Comparison of ENCODE assay signal across 19 cellular contexts in the genomic region with DNA sequence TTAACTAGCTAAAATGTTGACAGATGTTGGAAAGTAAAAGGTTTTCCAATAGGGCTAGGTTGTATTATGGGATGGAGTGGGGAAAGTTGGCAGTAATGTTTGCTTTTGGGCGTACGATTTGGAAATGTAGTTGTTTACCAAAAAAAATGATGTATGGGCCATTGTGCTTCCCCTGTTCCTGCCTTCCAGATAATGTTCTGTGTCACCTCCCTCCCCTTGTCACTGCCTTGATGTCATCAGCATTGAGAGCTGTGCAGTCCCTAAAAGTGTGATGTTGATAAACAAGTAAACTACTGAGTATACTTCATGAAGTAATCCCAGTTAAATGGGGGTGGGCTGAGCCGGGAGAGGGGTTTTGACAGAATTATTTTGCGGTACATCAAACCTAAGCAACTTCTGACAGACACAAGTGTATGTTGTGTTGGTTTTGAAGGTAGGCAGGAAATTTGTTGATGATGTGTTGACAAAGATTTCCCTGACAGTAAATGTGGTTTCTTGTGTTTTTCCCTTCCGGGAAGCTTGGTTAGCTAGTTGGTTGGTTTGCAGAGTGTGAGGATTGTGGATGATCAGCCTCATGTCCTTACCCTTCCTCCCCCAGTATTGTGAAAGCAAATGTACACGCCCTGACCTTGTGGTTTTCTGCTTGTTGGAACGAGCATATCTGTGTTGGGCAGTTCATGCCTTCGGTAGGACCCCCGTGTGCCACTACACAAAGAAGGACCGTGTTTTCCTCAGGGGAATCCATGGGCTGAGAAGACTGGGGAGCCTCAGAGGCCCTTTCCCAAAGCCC.
DNase-seq lines count a peak whose midpoint lies in the region; ATAC-seq and TF ChIP-seq lines count a peak whose summit lies in the region.
"Had no signal": no experiment of that assay in that cellular context is flagged by ENCODE, and none has a peak within 500 bp of the region (broad histone marks: within the 10 kb centered on the region; RNA-seq: fewer than 3 reads in every experiment).

No MANE protein-coding gene starts in this region.

- H3K4me1 Mint-ChIP-seq in T-helper 17 cell = peaks cover 1% of the 10 kb centered on the region

- no peaks in the 10 kb centered on the region for H3K27me3 Mint-ChIP-seq in T-helper 17 cell
- H3K27me3 Mint-ChIP-seq: activated CD8-positive, alpha-beta memory T cell treated with anti-CD3 and anti-CD28 coated beads, Interleukin-2, amount 10 ng/mL, durations not matched to agents 7 days and 5 days; progenitor cell of endocrine pancreas had no signal

- H3K4me1 ChIP-seq in right cardiac atrium (ENCODE audit: control insufficient read depth, insufficient read depth, low read length) (peaks cover 10% of the 10 kb centered on the region), ovary (ENCODE audit: insufficient read depth) (peaks cover 26% of the 10 kb centered on the region)
- H3K4me1 ChIP-seq: Caco-2 had no signal

- peak; percentile 26 to 42 for ATAC-seq in right cardiac atrium
- ATAC-seq in left ventricle myocardium superior = no peak
- ATAC-seq in T-helper 17 cell = no peak
- ATAC-seq: activated CD8-positive, alpha-beta memory T cell treated with anti-CD3 and anti-CD28 coated beads, Interleukin-2, amount 10 ng/mL, durations not matched to agents 7 days and 5 days; left lung had no signal

- H3K9me3 ChIP-seq in right cardiac atrium (ENCODE audit: control insufficient read depth, low read length) = no peaks in the 10 kb centered on the region
- H3K9me3 ChIP-seq in T-helper 17 cell (ENCODE audit: control insufficient read depth, low read length, poor library complexity, severe bottlenecking) = no peaks in the 10 kb centered on the region
- no peaks in the 10 kb centered on the region for H3K9me3 ChIP-seq in ovary
- H3K9me3 ChIP-seq: Caco-2, left lung had no signal

- H3K27ac ChIP-seq in right cardiac atrium (ENCODE audit: low read length) (peak overlapping the region; percentile 61), ovary (peak overlapping the region in 1 of 2 donors; percentile 16)
- H3K27ac ChIP-seq: brain microvascular endothelial cell had no signal

- H3K36me3 Mint-ChIP-seq in T-helper 17 cell (ENCODE audit: low read depth) = peaks cover under 1% of the 10 kb centered on the region

- peak overlapping the region; percentile 39 for H3K27ac Mint-ChIP-seq in T-helper 17 cell
- H3K27ac Mint-ChIP-seq: IgD-negative memory B cell, progenitor cell of endocrine pancreas had no signal

- H3K4me3 ChIP-seq in right cardiac atrium (ENCODE audit: low read length) (no peak overlapping the region), epithelial cell of esophagus (ENCODE audit: low read length) (no peak overlapping the region), ovary (no peak overlapping the region)
- H3K4me3 ChIP-seq: left lung had no signal

- intact Hi-C loops in right cardiac atrium (cut with DNase I) = no loop called here
- intact Hi-C loops in left ventricle myocardium superior (cut with micrococcal nuclease) = no loop called here
- intact Hi-C loops in ovary (cut with DNase I) = no loop called here

- TF ChIP-seq EP300 in ovary (IDR thresholded peaks at IDR 0.05) = no peak

- no peaks in the 10 kb centered on the region for H3K36me3 ChIP-seq in ovary

- H3K27me3 ChIP-seq in right cardiac atrium (ENCODE audit: control insufficient read depth, insufficient read depth) (no peaks in the 10 kb centered on the region), ovary (no peaks in the 10 kb centered on the region)
- H3K27me3 ChIP-seq: brain microvascular endothelial cell, left lung had no signal

- no peak overlapping the region for H3K4me3 Mint-ChIP-seq in T-helper 17 cell
- H3K4me3 Mint-ChIP-seq: activated CD8-positive, alpha-beta memory T cell treated with anti-CD3 and anti-CD28 coated beads, Interleukin-2, amount 10 ng/mL, durations not matched to agents 7 days and 5 days; IgD-negative memory B cell had no signal

- WGBS in right cardiac atrium = 71% methylated on average over 10 of the region's 10 CpGs
- 61 to 67% (median 64%) methylated on average over 10 of the region's 10 CpGs for WGBS in ovary, 3 donors

- DNase-seq in right cardiac atrium (no peak), left ventricle myocardium superior (no peak), T-helper 17 cell (no peak), epithelial cell of esophagus (ENCODE audit: low read depth) (peak; percentile 66), DMS 273 (lab: John Stamatoyannopoulos, UW; ENCODE audit: unreplicated experiment) (no peak), cerebellar cortex (ENCODE audit: low spot score) (no peak), ovary (no peak), NCI-H345 (lab: John Stamatoyannopoulos, UW) (no peak)
- DNase-seq: activated CD8-positive, alpha-beta memory T cell treated with anti-CD3 and anti-CD28 coated beads, Interleukin-2, amount 10 ng/mL, durations not matched to agents 7 days and 5 days; activated naive CD4-positive, alpha-beta T cell treated with Interleukin-2 at 50 U/mL for 16 hours; brain microvascular endothelial cell; Caco-2; left lung; NCI-H1436; NCI-H510A; stimulated activated CD4-positive, alpha-beta T cell treated with anti-CD3 and anti-CD28 coated beads, Interleukin-12 subunit alpha, Interleukin-12 subunit beta, amount 100 ng/mL, for 4 hours; stimulated activated naive CD4-positive, alpha-beta T cell had no signal

- no peak for TF ChIP-seq CTCF in epithelial cell of esophagus (IDR thresholded peaks at IDR 0.05; ENCODE audit: insufficient read depth, low read depth, low read length, missing control alignments)
- TF ChIP-seq CTCF in ovary (IDR thresholded peaks at IDR 0.05) = no peak

- no peak for TF ChIP-seq POLR2A in ovary (IDR thresholded peaks at IDR 0.05)

Comparison
In these comparisons a context has a peak if more than half of its experiments do, and no peak if none do; other contexts are left out.
1. ATAC-seq: peak in right cardiac atrium (2 of 2); none in left ventricle myocardium superior (single experiment) and T-helper 17 cell (single experiment).